ENCODE assay signal across 8 cellular contexts in genomic region chr17:57597531-57598453, GRCh38.
DNase-seq lines count a peak whose midpoint lies in the region; ATAC-seq and TF ChIP-seq lines count a peak whose summit lies in the region.

No MANE protein-coding gene starts in this region.

- peaks cover 15% of the 10 kb centered on the region for H3K9me3 Mint-ChIP-seq in activated CD4-positive, alpha-beta T cell treated with anti-CD3 and anti-CD28 coated beads, Interleukin-2, amount 10 ng/mL, durations not matched to agents 7 days and 5 days
- H3K9me3 Mint-ChIP-seq in nephron progenitor cell, result peaks cover 20% of the 10 kb centered on the region

- H3K36me3 ChIP-seq in BJ (ENCODE audit: control insufficient read depth, insufficient read depth, low read length), result no peaks in the 10 kb centered on the region

- H3K27me3 Mint-ChIP-seq in activated CD4-positive, alpha-beta T cell treated with anti-CD3 and anti-CD28 coated beads, Interleukin-2, amount 10 ng/mL, durations not matched to agents 7 days and 5 days, result no peaks in the 10 kb centered on the region
- peaks cover 6% of the 10 kb centered on the region for H3K27me3 Mint-ChIP-seq in nephron progenitor cell (ENCODE audit: low read depth, poor library complexity)

- ATAC-seq in HG03442 (IDR thresholded peaks at IDR 0.05; ENCODE audit: unreplicated experiment) (no peak), GM18502 (IDR thresholded peaks at IDR 0.05; ENCODE audit: poor library complexity, unreplicated experiment) (no peak)

- CTCF ChIA-PET in BJ (lab: Yijun Ruan, JAX), result interaction anchor here (0.6 to 6.0 kb wide), 44 partner anchors 9 to 461 kb away, joined by 3 to 74 read pairs (median 4); no protein-coding TSS in a partner anchor
- CTCF ChIA-PET in activated CD4-positive, alpha-beta T cell treated with anti-CD3 and anti-CD28 coated beads, Interleukin-2, amount 10 ng/mL, durations not matched to agents 7 days and 5 days (lab: Charles Lee), result interaction anchor here (0.6 to 3.5 kb wide), 11 partner anchors 9 to 780 kb away, joined by 3 to 22 read pairs (median 4); no protein-coding TSS in a partner anchor

- no peaks in the 10 kb centered on the region for H3K27me3 ChIP-seq in BJ (ENCODE audit: control insufficient read depth, insufficient read depth, low read length)

- peaks cover 52% of the 10 kb centered on the region for H3K36me3 Mint-ChIP-seq in activated CD4-positive, alpha-beta T cell treated with anti-CD3 and anti-CD28 coated beads, Interleukin-2, amount 10 ng/mL, durations not matched to agents 7 days and 5 days (ENCODE audit: low read depth)
- peaks cover 67% of the 10 kb centered on the region for H3K36me3 Mint-ChIP-seq in nephron progenitor cell (ENCODE audit: low read depth)

- peak; percentile 8 for DNase-seq in BJ (ENCODE audit: low read depth)
- peak; percentile 60 for DNase-seq in NCI-H2196 treated with DMSO at 0.1 percent for 48 hours (lab: John Stamatoyannopoulos, UW; ENCODE audit: unreplicated experiment)
- DNase-seq in activated CD4-positive, alpha-beta T cell treated with anti-CD3 and anti-CD28 coated beads, Interleukin-2, amount 10 ng/mL, durations not matched to agents 7 days and 5 days, result peak; percentile 38
- DNase-seq in fibroblast of peridontal ligament (ENCODE audit: extremely low read depth), result peak; percentile 85
- peak; percentile 62 for DNase-seq in nephron progenitor cell

- H3K4me1 Mint-ChIP-seq in activated CD4-positive, alpha-beta T cell treated with anti-CD3 and anti-CD28 coated beads, Interleukin-2, amount 10 ng/mL, durations not matched to agents 7 days and 5 days, result peaks cover 59% of the 10 kb centered on the region
- peaks cover 44% of the 10 kb centered on the region for H3K4me1 Mint-ChIP-seq in nephron progenitor cell

- H3K4me3 ChIP-seq in BJ (ENCODE audit: low read depth, low read length), result no peak overlapping the region
- H3K4me3 ChIP-seq in GM12875 (ENCODE audit: low read depth, low read length), result no peak overlapping the region

- TF ChIP-seq CTCF in BJ (IDR thresholded peaks at IDR 0.05; ENCODE audit: insufficient read depth, low read depth, low read length), result peak; percentile 91
- peak; percentile 71 for TF ChIP-seq CTCF in GM12875 (IDR thresholded peaks at IDR 0.05; ENCODE audit: borderline replicate concordance, insufficient read depth, low read depth, low read length)
- TF ChIP-seq CTCF in nephron progenitor cell (IDR thresholded peaks at IDR 0.05), result peak; percentile 68

- no peak overlapping the region for H3K4me3 Mint-ChIP-seq in activated CD4-positive, alpha-beta T cell treated with anti-CD3 and anti-CD28 coated beads, Interleukin-2, amount 10 ng/mL, durations not matched to agents 7 days and 5 days
- no peak overlapping the region for H3K4me3 Mint-ChIP-seq in nephron progenitor cell

- peak overlapping the region; percentile 99 for H3K27ac Mint-ChIP-seq in activated CD4-positive, alpha-beta T cell treated with anti-CD3 and anti-CD28 coated beads, Interleukin-2, amount 10 ng/mL, durations not matched to agents 7 days and 5 days
- peak overlapping the region; percentile 52 for H3K27ac Mint-ChIP-seq in nephron progenitor cell

- POLR2A ChIA-PET in BJ (lab: Charles Lee), result no interaction called here
- POLR2A ChIA-PET in activated CD4-positive, alpha-beta T cell treated with anti-CD3 and anti-CD28 coated beads, Interleukin-2, amount 10 ng/mL, durations not matched to agents 7 days and 5 days (lab: Charles Lee), result no interaction called here

Comparison
In these comparisons a context has a peak if more than half of its experiments do, and no peak if none do; other contexts are left out.
1. DNase-seq: peak in every context shown above with its lines; median percentile 85 in fibroblast of peridontal ligament; 62 in nephron progenitor cell; 60 in NCI-H2196 treated with DMSO at 0.1 percent for 48 hours; 38 in activated CD4-positive, alpha-beta T cell treated with anti-CD3 and anti-CD28 coated beads, Interleukin-2, amount 10 ng/mL, durations not matched to agents 7 days and 5 days; 8 in BJ.